8 cellular contexts compared by ENCODE assay signal in the genomic region with DNA sequence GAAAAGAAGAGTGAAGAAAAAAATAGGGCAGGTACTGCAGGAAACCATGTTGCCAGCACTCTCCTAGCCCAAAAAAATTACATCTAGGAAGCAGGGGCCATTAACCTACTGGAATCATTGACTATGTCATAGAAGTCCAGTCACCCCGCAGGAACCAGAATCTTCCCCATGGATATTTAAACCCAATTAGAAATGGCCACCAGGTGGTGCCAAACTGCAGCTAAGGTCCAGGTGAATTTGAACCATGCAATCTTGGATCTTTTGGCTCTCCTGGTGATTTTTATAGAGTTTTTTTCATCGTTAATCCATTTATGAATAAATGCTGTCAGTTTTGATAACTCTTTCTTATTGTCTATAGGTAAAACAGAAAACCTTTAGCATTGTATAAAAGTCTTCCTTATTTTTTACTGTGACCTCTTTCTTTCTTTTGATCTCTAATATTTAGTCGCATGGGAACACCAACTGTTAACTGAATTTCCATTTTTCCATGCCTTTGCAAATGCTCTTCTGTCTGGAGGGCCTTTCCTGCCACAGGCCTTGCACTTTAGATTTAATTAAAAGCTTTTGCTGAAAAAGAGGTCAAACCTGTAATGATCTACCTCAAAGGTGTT.
A peak's percentile ranks its signal among the peaks of the same experiment; 100 is the strongest.
DNase-seq lines count a peak whose midpoint lies in the region; ATAC-seq and TF ChIP-seq lines count a peak whose summit lies in the region.

No MANE protein-coding gene starts in this region.

- POLR2A ChIA-PET in A673 (lab: Charles Lee; ENCODE audit: low non-redundant PET) = interaction anchor here (0.6 kb wide), 1 partner anchor 69 kb away, joined by 4 read pairs; no protein-coding TSS in a partner anchor

- H3K4me3 ChIP-seq in A673 (ENCODE audit: low read depth, low read length, poor library complexity, severe bottlenecking) (no peak overlapping the region), adrenal gland (no peak overlapping the region)

- BruUV-seq in A673 (replicated peaks; lab: Mats Ljungman, UMichigan) = no TSS peak

- H3K27me3 ChIP-seq in A673 (replicated peaks; ENCODE audit: insufficient read depth, low read depth, low read length, poor library complexity) (no peaks in the 10 kb centered on the region), adrenal gland (no peaks in the 10 kb centered on the region)

- DNase-seq in A673 (ENCODE audit: low spot score) (peak; percentile 45), GM03348 (ENCODE audit: low spot score) (peak; percentile 48), LHCN-M2 (ENCODE audit: low read depth) (peak; percentile 10), adrenal gland (peak; percentile 16 to 64 (median 31)), islet precursor cell (peak; percentile 52), mesenteric fat pad (ENCODE audit: low spot score) (no peak)
- no peak for DNase-seq in effector CD8-positive, alpha-beta T cell (lab: John Stamatoyannopoulos, UW)

- H3K9me3 ChIP-seq in A673 (ENCODE audit: low read depth, low read length, poor library complexity, severe bottlenecking) (no peaks in the 10 kb centered on the region), adrenal gland (replicated peaks in 1 of 3) (no peaks in the 10 kb centered on the region)

- H3K36me3 ChIP-seq in A673 (ENCODE audit: insufficient read depth, low read length, poor library complexity, severe bottlenecking) (no peaks in the 10 kb centered on the region), adrenal gland (replicated peaks in 1 of 2) (no peaks in the 10 kb centered on the region)

- no peaks in the 10 kb centered on the region for H3K4me1 ChIP-seq in A673 (ENCODE audit: insufficient read depth, low read length, poor library complexity, severe bottlenecking)
- no peaks in the 10 kb centered on the region for H3K4me1 ChIP-seq in adrenal gland (replicated peaks in 1 of 2)

- TF ChIP-seq CTCF in A673 (conservative IDR thresholded peaks at IDR 0.05; ENCODE audit: low read depth, low read length) (peak; percentile 77), adrenal gland (IDR thresholded peaks at IDR 0.05) (peak; percentile 43 to 71 (median 55))

- TF ChIP-seq POLR2A in adrenal gland (IDR thresholded peaks at IDR 0.05) = no peak

- no peak overlapping the region for H3K27ac ChIP-seq in A673 (ENCODE audit: low read depth, low read length, poor library complexity, severe bottlenecking)
- H3K27ac ChIP-seq in adrenal gland = no peak overlapping the region

- CTCF ChIA-PET in A673 (lab: Charles Lee) = no interaction called here

- 48 to 52% (median 48%) methylated on average over 3 of the region's 3 CpGs for WGBS in adrenal gland, 4 donors

- no peak for ATAC-seq in GM19463 (IDR thresholded peaks at IDR 0.05; ENCODE audit: unreplicated experiment)

- intact Hi-C loops in A673 (cut with micrococcal nuclease; ENCODE audit: unreplicated experiment) (loop anchor here (1.0 kb wide), 1 partner anchor 238 kb away; no protein-coding TSS in a partner anchor), adrenal gland (cut with DNase I) (loop anchor here in 1 of 2 donors (5.0 kb wide), 1 partner anchor 236 kb away; no protein-coding TSS in a partner anchor)

Comparison
In these comparisons a context has a peak if more than half of its experiments do, and no peak if none do; other contexts are left out.
1. DNase-seq: peak in A673 (single experiment), GM03348 (single experiment), LHCN-M2 (single experiment), adrenal gland (7 of 7) and islet precursor cell (single experiment); none in effector CD8-positive, alpha-beta T cell (single experiment) and mesenteric fat pad (single experiment).